Comparison of ENCODE assay signal across 13 cellular contexts in the genomic region with DNA sequence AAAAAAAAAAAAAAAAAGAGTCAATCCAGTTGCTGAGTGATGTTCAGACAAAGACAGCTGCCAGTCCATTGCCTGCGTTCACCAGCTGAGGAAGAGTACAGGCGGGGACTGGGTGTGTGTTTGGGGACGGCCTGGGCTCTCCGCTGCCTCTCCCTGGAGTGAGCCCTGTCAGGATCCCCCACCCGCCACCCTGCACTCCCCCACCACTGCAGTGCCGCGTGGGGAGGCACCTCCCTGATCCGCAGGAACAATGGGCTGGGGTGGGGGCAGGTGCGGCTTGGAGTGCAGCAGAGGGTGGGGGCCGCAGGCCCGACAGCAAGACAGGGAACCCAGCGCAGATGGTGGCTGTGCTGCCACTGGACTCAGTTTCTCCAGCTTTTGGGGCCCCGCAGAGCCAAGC. TPM values are rescaled to one million over a fixed set of nuclear protein-coding genes. Genes with fewer than 3 reads are reported as not detected.
DNase-seq lines count a peak whose midpoint lies in the region; ATAC-seq and TF ChIP-seq lines count a peak whose summit lies in the region.
"Had no signal": no experiment of that assay in that cellular context is flagged by ENCODE, and none has a peak within 500 bp of the region (broad histone marks: within the 10 kb centered on the region; RNA-seq: fewer than 3 reads in every experiment).

No MANE protein-coding gene starts in this region.

- ATAC-seq in right lobe of liver, result no peak

- H3K36me3 ChIP-seq in HEK293 (ENCODE audit: control insufficient read depth in 2 of 2, insufficient read depth in 1 of 2, low read length in 2 of 2) (no peaks in the 10 kb centered on the region), right lobe of liver (no peaks in the 10 kb centered on the region), smooth muscle cell (ENCODE audit: low read depth) (no peaks in the 10 kb centered on the region)

- H3K4me1 ChIP-seq in HEK293 (ENCODE audit: control insufficient read depth, insufficient read depth, low read length) (peaks cover 3% of the 10 kb centered on the region; the same call in 1 of the 2 replicates), right lobe of liver (peaks cover 0 to 11% (median 0%) of the 10 kb centered on the region in 4 donors), smooth muscle cell (ENCODE audit: low read depth) (peaks cover 7% of the 10 kb centered on the region)

- CTCF ChIA-PET in HEK293 (lab: Yijun Ruan, JAX), result interaction anchor here (0.7 kb wide), 1 partner anchor 11 kb away, joined by 3 read pairs; no protein-coding TSS in a partner anchor

- H3K4me3 ChIP-seq in HEK293 (ENCODE audit: low read depth, low read length), result no peak overlapping the region
- peak overlapping the region; percentile 66 to 68 for H3K4me3 ChIP-seq in cardiac fibroblast (replicated peaks in 1 of 2; ENCODE audit: low read depth in 2 of 2, low read length in 2 of 2)
- peak overlapping the region in 2 of 3 donors; percentile 63 to 73 for H3K4me3 ChIP-seq in right lobe of liver
- peak overlapping the region; percentile 89 for H3K4me3 ChIP-seq in smooth muscle cell

- no peaks in the 10 kb centered on the region for H3K9me3 ChIP-seq in HEK293 (ENCODE audit: control insufficient read depth, insufficient read depth, low read depth, low read length)
- H3K9me3 ChIP-seq in right lobe of liver, result no peaks in the 10 kb centered on the region
- no peaks in the 10 kb centered on the region for H3K9me3 ChIP-seq in smooth muscle cell (replicated peaks; ENCODE audit: low read depth)

- WGBS in right lobe of liver (ENCODE audit: insufficient coverage, low coverage, low lambda C conversion rate, missing lambda C conversion rate), result 30% methylated on average over 4 of the region's 13 CpGs
- WGBS in smooth muscle cell (ENCODE audit: low lambda C conversion rate), result 48% methylated on average over 8 of the region's 13 CpGs

- POLR2A ChIA-PET in HEK293 (lab: Yijun Ruan, JAX), result interaction anchor here (0.6 kb wide), 1 partner anchor 46 kb away, joined by 4 read pairs; no protein-coding TSS in a partner anchor

- peaks cover 3% of the 10 kb centered on the region for H3K36me3 Mint-ChIP-seq in activated T-helper 1 cell treated with anti-CD3 and anti-CD28 coated beads, Interleukin-12 subunit alpha, Interleukin-12 subunit beta, Interleukin-2, Interleukin-4 antibody, amounts not matched to agents 30 ng/mL and 10 ng/mL and 1 ng/mL, durations not matched to agents 14 hours and 24 hours and 36 hours (ENCODE audit: low read depth)

- H3K9me3 Mint-ChIP-seq in activated T-helper 1 cell treated with anti-CD3 and anti-CD28 coated beads, Interleukin-12 subunit alpha, Interleukin-12 subunit beta, Interleukin-2, Interleukin-4 antibody, amounts not matched to agents 30 ng/mL and 10 ng/mL and 1 ng/mL, durations not matched to agents 14 hours and 24 hours and 36 hours, result no peaks in the 10 kb centered on the region
- H3K9me3 Mint-ChIP-seq: T-helper 2 cell treated with Interferon-gamma antibody and Interleukin-4, amounts not matched to agents 5 μg/mL and 100 μg/mL, for 36 hours had no signal

- intact Hi-C loops in right lobe of liver (cut with DNase I), result no loop called here
- intact Hi-C loops in activated T-helper 1 cell treated with anti-CD3 and anti-CD28 coated beads, Interleukin-12 subunit alpha, Interleukin-12 subunit beta, Interleukin-2, Interleukin-4 antibody, amounts not matched to agents 30 ng/mL and 10 ng/mL and 1 ng/mL, durations not matched to agents 14 hours and 24 hours and 36 hours (cut with micrococcal nuclease), result no loop called here

- in situ Hi-C loops in G401 (cut with HindIII; ENCODE audit: low sequenced_read_pairs), result no loop called here

- peak overlapping the region; percentile 98 for H3K4me2 ChIP-seq in smooth muscle cell

- peaks cover 28% of the 10 kb centered on the region for H4K20me1 ChIP-seq in smooth muscle cell (ENCODE audit: low read depth)

- H3K4me3 Mint-ChIP-seq in activated T-helper 1 cell treated with anti-CD3 and anti-CD28 coated beads, Interleukin-12 subunit alpha, Interleukin-12 subunit beta, Interleukin-2, Interleukin-4 antibody, amounts not matched to agents 30 ng/mL and 10 ng/mL and 1 ng/mL, durations not matched to agents 14 hours and 24 hours and 36 hours, result no peak overlapping the region

- no peak overlapping the region for H3K27ac Mint-ChIP-seq in activated T-helper 1 cell treated with anti-CD3 and anti-CD28 coated beads, Interleukin-12 subunit alpha, Interleukin-12 subunit beta, Interleukin-2, Interleukin-4 antibody, amounts not matched to agents 30 ng/mL and 10 ng/mL and 1 ng/mL, durations not matched to agents 14 hours and 24 hours and 36 hours
- H3K27ac Mint-ChIP-seq: stimulated activated naive CD8-positive, alpha-beta T cell treated with anti-CD3 and anti-CD28 coated beads, Interleukin-15, amount 100 ng/mL, for 72 hours; T-helper 2 cell treated with Interferon-gamma antibody and Interleukin-4, amounts not matched to agents 5 μg/mL and 100 μg/mL, for 36 hours had no signal

- H3K4me1 Mint-ChIP-seq in activated T-helper 1 cell treated with anti-CD3 and anti-CD28 coated beads, Interleukin-12 subunit alpha, Interleukin-12 subunit beta, Interleukin-2, Interleukin-4 antibody, amounts not matched to agents 30 ng/mL and 10 ng/mL and 1 ng/mL, durations not matched to agents 14 hours and 24 hours and 36 hours (ENCODE audit: low read depth), result no peaks in the 10 kb centered on the region

- TF ChIP-seq POLR2A in right lobe of liver (IDR thresholded peaks at IDR 0.05), result no peak

- H3F3A ChIP-seq in smooth muscle cell (ENCODE audit: low read depth), result no peaks in the 10 kb centered on the region

- H3K27me3 ChIP-seq in right lobe of liver (peaks cover 0 to 8% of the 10 kb centered on the region in 2 donors), smooth muscle cell (ENCODE audit: low read depth) (peaks cover 18% of the 10 kb centered on the region)

- H2AFZ ChIP-seq in smooth muscle cell (ENCODE audit: low read depth), result no peak overlapping the region

- no peak overlapping the region for H3K9ac ChIP-seq in smooth muscle cell (ENCODE audit: low read depth)

- H3K79me2 ChIP-seq in smooth muscle cell (ENCODE audit: low read depth), result no peaks in the 10 kb centered on the region

- no peak for TF ChIP-seq CTCF in HEK293 (tag by site-specific recombination; IDR thresholded peaks at IDR 0.05)
- no peak for TF ChIP-seq CTCF in cardiac fibroblast (IDR thresholded peaks at IDR 0.05; ENCODE audit: low read depth, low read length)
- TF ChIP-seq CTCF in right lobe of liver (IDR thresholded peaks at IDR 0.05), result no peak
- no peak for TF ChIP-seq CTCF in smooth muscle cell (IDR thresholded peaks at IDR 0.05; ENCODE audit: borderline replicate concordance, insufficient read depth, poor library complexity, severe bottlenecking)

- H3K27ac ChIP-seq in HEK293 (ENCODE audit: extremely low read depth, low read depth, low read length) (no peak overlapping the region), right lobe of liver (no peak overlapping the region), smooth muscle cell (ENCODE audit: low read depth) (no peak overlapping the region)

- peaks cover 63% of the 10 kb centered on the region for H3K27me3 Mint-ChIP-seq in activated T-helper 1 cell treated with anti-CD3 and anti-CD28 coated beads, Interleukin-12 subunit alpha, Interleukin-12 subunit beta, Interleukin-2, Interleukin-4 antibody, amounts not matched to agents 30 ng/mL and 10 ng/mL and 1 ng/mL, durations not matched to agents 14 hours and 24 hours and 36 hours (ENCODE audit: insufficient read depth)

- DNase-seq in cardiac fibroblast (ENCODE audit: low read depth in 2 of 2), result no peak
- no peak for DNase-seq in right lobe of liver
- no peak for DNase-seq in smooth muscle cell (lab: John Stamatoyannopoulos, UW; ENCODE audit: unreplicated experiment)
- no peak for DNase-seq in G401 (ENCODE audit: low spot score)
- no peak for DNase-seq in activated T-helper 1 cell treated with anti-CD3 and anti-CD28 coated beads, Interleukin-12 subunit alpha, Interleukin-12 subunit beta, Interleukin-2, Interleukin-4 antibody, amounts not matched to agents 30 ng/mL and 10 ng/mL and 1 ng/mL, durations not matched to agents 14 hours and 24 hours and 36 hours (ENCODE audit: low spot score)
- no peak for DNase-seq in T-helper 1 cell
- no peak for DNase-seq in NCI-H1092 (lab: John Stamatoyannopoulos, UW)
- DNase-seq: activated effector memory CD4-positive, alpha-beta T cell treated with anti-CD3 and anti-CD28 coated beads, Interleukin-2, amount 50 U/mL, for 16 hours; GF-D8; NCI-H1930; stimulated activated naive CD8-positive, alpha-beta T cell treated with anti-CD3 and anti-CD28 coated beads, Interleukin-15, amount 100 ng/mL, for 72 hours had no signal

TF ChIP-seq in HEK293, 187 proteins besides CTCF, POLR2A, EP300 and RAD21 (continues in another document):
- no peak for TF ChIP-seq ZNF391 (tag by site-specific recombination; IDR thresholded peaks at IDR 0.05; ENCODE audit: borderline replicate concordance, low read depth)
- peak; percentile 67 for TF ChIP-seq ZNF341 (tag by site-specific recombination; IDR thresholded peaks at IDR 0.05; ENCODE audit: low read depth)
- no peak for TF ChIP-seq YY1 (tag by site-specific recombination; IDR thresholded peaks at IDR 0.05)
- no peak for TF ChIP-seq ZNF24 (tag by site-specific recombination; IDR thresholded peaks at IDR 0.05)
- TF ChIP-seq BCL11B (tag by site-specific recombination; IDR thresholded peaks at IDR 0.05; ENCODE audit: low read depth), result no peak
- TF ChIP-seq, protein P1, sequence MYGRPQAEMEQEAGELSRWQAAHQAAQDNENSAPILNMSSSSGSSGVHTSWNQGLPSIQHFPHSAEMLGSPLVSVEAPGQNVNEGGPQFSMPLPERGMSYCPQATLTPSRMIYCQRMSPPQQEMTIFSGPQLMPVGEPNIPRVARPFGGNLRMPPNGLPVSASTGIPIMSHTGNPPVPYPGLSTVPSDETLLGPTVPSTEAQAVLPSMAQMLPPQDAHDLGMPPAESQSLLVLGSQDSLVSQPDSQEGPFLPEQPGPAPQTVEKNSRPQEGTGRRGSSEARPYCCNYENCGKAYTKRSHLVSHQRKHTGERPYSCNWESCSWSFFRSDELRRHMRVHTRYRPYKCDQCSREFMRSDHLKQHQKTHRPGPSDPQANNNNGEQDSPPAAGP (tag by site-specific recombination; IDR thresholded peaks at IDR 0.05), result peak; percentile 72
- TF ChIP-seq KLF1 (tag by site-specific recombination; IDR thresholded peaks at IDR 0.05), result peak; percentile 82
- TF ChIP-seq ZBTB17 (tag by site-specific recombination; IDR thresholded peaks at IDR 0.05), result no peak
- no peak for TF ChIP-seq ZNF654 (tag by site-specific recombination; IDR thresholded peaks at IDR 0.05; ENCODE audit: low read depth)

RNA-seq across cellular contexts. Expression of a gene that starts 1.4 kb away (rescaled TPM):
- 1 to 10 TPM; 2.3 to 4.2 (median 2.9) TPM for total RNA-seq in right lobe of liver
- total RNA-seq in smooth muscle cell, result 3.9 and 6.4 TPM in 2 replicates
- 4.3 and 5.3 TPM in 2 replicates for polyA plus RNA-seq in smooth muscle cell
- total RNA-seq in G401 (2014; rRNA removed; shearing (Covaris generic)), result 0.18 and 0.47 TPM in 2 replicates
- 0.05 TPM in 1 of 2 replicates, not detected in the other for total RNA-seq in activated T-helper 1 cell treated with anti-CD3 and anti-CD28 coated beads, Interleukin-12 subunit alpha, Interleukin-12 subunit beta, Interleukin-2, Interleukin-4 antibody, amounts not matched to agents 30 ng/mL and 10 ng/mL and 1 ng/mL, durations not matched to agents 14 hours and 24 hours and 36 hours
